In genomic region chr16:79651363-79651762, GRCh38 we compare ENCODE assay signal across 10 cellular contexts. TPM values are rescaled to one million over a fixed set of nuclear protein-coding genes. Genes with fewer than 3 reads are reported as not detected.
A peak's percentile ranks its signal among the peaks of the same experiment; 100 is the strongest.
DNase-seq lines count a peak whose midpoint lies in the region; ATAC-seq and TF ChIP-seq lines count a peak whose summit lies in the region.
"Had no signal": no experiment of that assay in that cellular context is flagged by ENCODE, and none has a peak within 500 bp of the region (broad histone marks: within the 10 kb centered on the region; RNA-seq: fewer than 3 reads in every experiment).

No MANE protein-coding gene starts in this region.

- H3K9me3 Mint-ChIP-seq in stimulated activated memory B cell treated with anti-CD40 and anti-IgM and Interleukin-4, amounts not matched to agents 10 μg/mL and 1 μg/mL and 100 μg/mL, for 72 hours, result no peaks in the 10 kb centered on the region

- no peaks in the 10 kb centered on the region for H3K36me3 Mint-ChIP-seq in stimulated activated memory B cell treated with anti-CD40 and anti-IgM and Interleukin-4, amounts not matched to agents 10 μg/mL and 1 μg/mL and 100 μg/mL, for 72 hours

- H3K4me1 Mint-ChIP-seq in stimulated activated memory B cell treated with anti-CD40 and anti-IgM and Interleukin-4, amounts not matched to agents 10 μg/mL and 1 μg/mL and 100 μg/mL, for 72 hours, result no peaks in the 10 kb centered on the region

- intact Hi-C loops in Right ventricle myocardium inferior (cut with DNase I), result no loop called here
- intact Hi-C loops in cardiac septum (cut with DNase I), result no loop called here

- peak; percentile 58 for ATAC-seq in Right ventricle myocardium inferior
- ATAC-seq in stimulated activated memory B cell treated with anti-CD40 and anti-IgM and Interleukin-4, amounts not matched to agents 10 μg/mL and 1 μg/mL and 100 μg/mL, for 72 hours, result no peak
- ATAC-seq in HG02970 (IDR thresholded peaks at IDR 0.05; ENCODE audit: low FRiP score, unreplicated experiment), result no peak

- H3K4me3 Mint-ChIP-seq in stimulated activated memory B cell treated with anti-CD40 and anti-IgM and Interleukin-4, amounts not matched to agents 10 μg/mL and 1 μg/mL and 100 μg/mL, for 72 hours, result no peak overlapping the region

- DNase-seq in Right ventricle myocardium inferior (ENCODE audit: missing footprints) (no peak), cardiac septum (ENCODE audit: low spot score) (no peak), fibroblast of the aortic adventitia (ENCODE audit: low read depth) (peak; percentile 9), mucosa of gallbladder (ENCODE audit: low spot score) (peak; percentile 63), retina (no peak)
- no peak for DNase-seq in activated CD4-positive, CD25-positive, alpha-beta regulatory T cell treated with anti-CD3 and anti-CD28 coated beads, Interleukin-2, amount 50 U/mL, for 72 hours
- DNase-seq: NCI-H2081, SHP77 treated with DMSO at 0.1 percent for 48 hours had no signal

- H3K27ac Mint-ChIP-seq in stimulated activated memory B cell treated with anti-CD40 and anti-IgM and Interleukin-4, amounts not matched to agents 10 μg/mL and 1 μg/mL and 100 μg/mL, for 72 hours, result no peak overlapping the region

- H3K4me3 ChIP-seq in fibroblast of the aortic adventitia (ENCODE audit: low read depth, low read length), result no peak overlapping the region

- H3K27me3 Mint-ChIP-seq in stimulated activated memory B cell treated with anti-CD40 and anti-IgM and Interleukin-4, amounts not matched to agents 10 μg/mL and 1 μg/mL and 100 μg/mL, for 72 hours, result no peaks in the 10 kb centered on the region

- TF ChIP-seq CTCF in fibroblast of the aortic adventitia (IDR thresholded peaks at IDR 0.05; ENCODE audit: insufficient read depth, low read length), result no peak

RNA-seq across cellular contexts. Expression of gene MAF, which starts 50.8 kb away (rescaled TPM):
- total RNA-seq in Right ventricle myocardium inferior, result 19.6 TPM
- 8.9 TPM for total RNA-seq in cardiac septum
- total RNA-seq in fibroblast of the aortic adventitia (ENCODE audit: low replicate concordance), result 24.1 and 38.5 TPM in 2 replicates
- total RNA-seq in mucosa of gallbladder, result 84.3 TPM

Comparison
In these comparisons a context has a peak if more than half of its experiments do, and no peak if none do; other contexts are left out.
1. DNase-seq: peak in fibroblast of the aortic adventitia (single experiment) and mucosa of gallbladder (single experiment); none in Right ventricle myocardium inferior (single experiment), cardiac septum (single experiment), activated CD4-positive, CD25-positive, alpha-beta regulatory T cell treated with anti-CD3 and anti-CD28 coated beads, Interleukin-2, amount 50 U/mL, for 72 hours (single experiment) and retina (single experiment).